In the genomic region with DNA sequence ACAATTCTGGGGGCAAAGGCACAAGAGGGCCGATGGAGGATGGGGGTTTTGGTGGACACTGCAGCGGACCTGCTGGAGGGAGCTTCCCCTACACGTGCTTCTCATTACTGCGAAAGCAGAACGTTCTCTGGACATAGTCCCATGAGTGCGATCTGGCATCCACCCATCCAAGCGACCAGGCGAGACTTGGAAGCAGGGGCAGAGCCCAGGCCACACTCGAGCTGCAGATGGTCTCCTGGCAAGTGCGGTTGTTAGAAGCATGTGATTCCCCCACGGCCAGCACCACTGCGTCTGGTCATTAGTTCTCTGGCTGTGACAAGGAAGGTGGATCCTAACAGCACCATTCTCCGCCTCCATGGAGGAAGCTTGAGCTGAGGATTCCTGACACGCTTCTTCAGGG, we compare ENCODE assay signal across 16 cellular contexts.
"Had no signal": no experiment of that assay in that cellular context is flagged by ENCODE, and none has a peak within 500 bp of the region (broad histone marks: within the 10 kb centered on the region; RNA-seq: fewer than 3 reads in every experiment).

No MANE protein-coding gene starts in this region.

- H3K27ac ChIP-seq: heart right ventricle, left lung, lower lobe of right lung, parathyroid adenoma, psoas muscle, thoracic aorta had no signal

- H3K9me3 ChIP-seq: heart right ventricle, left lung, lower lobe of right lung, psoas muscle, thoracic aorta had no signal

- H3K36me3 ChIP-seq: heart right ventricle, left lung, lower lobe of right lung, thoracic aorta had no signal

- H3K4me1 ChIP-seq: heart right ventricle, left lung, lower lobe of right lung, parathyroid adenoma, psoas muscle had no signal

- DNase-seq: central memory CD4-positive, alpha-beta T cell; effector memory CD4-positive, alpha-beta T cell; heart right ventricle; hypothalamus; lower lobe of right lung; natural killer cell; nucleus accumbens; retina; small intestine; stimulated activated CD4-positive, alpha-beta T cell treated with anti-CD3 and anti-CD28 coated beads, Interleukin-2, amount 100 ng/mL, for 48 hours; stimulated activated CD8-positive, alpha-beta memory T cell treated with anti-CD3 and anti-CD28 coated beads, Interleukin-4, amount 100 ng/mL, for 48 hours; trophoblast cell had no signal

- H3K4me3 ChIP-seq: heart right ventricle, left lung, lower lobe of right lung, psoas muscle, thoracic aorta had no signal
